Comparison of ENCODE assay signal across 11 cellular contexts in the genomic region with DNA sequence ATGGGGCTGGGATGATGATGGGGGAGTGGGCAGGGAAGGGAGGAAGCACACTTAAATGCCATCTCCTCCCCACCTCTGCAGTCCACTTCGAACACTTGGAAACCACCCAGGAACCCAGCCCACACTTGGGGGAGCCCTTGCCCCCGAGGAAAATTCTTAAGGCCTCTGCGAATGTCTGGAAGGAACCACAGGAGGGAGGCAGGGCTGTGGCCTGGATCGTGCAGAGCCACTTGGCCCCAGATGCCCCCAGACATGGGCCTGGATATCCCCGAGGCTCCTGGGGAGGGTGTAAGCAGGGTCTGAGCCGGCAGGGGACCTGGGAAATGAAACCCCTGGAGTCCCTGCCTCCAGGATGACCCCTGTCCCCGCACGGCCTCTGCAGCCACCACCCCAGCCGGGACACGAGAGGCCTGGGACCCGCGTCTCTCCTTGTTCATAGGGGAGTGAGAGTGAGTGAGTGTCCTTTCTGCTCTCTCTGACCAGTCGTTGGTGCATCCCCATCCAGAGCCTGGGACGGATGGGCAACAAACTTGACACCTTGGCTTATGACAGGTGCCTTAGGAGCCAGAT. TPM values are rescaled to one million over a fixed set of nuclear protein-coding genes. Genes with fewer than 3 reads are reported as not detected.
DNase-seq lines count a peak whose midpoint lies in the region; ATAC-seq, FAIRE-seq and TF ChIP-seq lines count a peak whose summit lies in the region.
"Had no signal": no experiment of that assay in that cellular context is flagged by ENCODE, and none has a peak within 500 bp of the region (broad histone marks: within the 10 kb centered on the region; RNA-seq: fewer than 3 reads in every experiment).

No MANE protein-coding gene starts in this region.

- no peaks in the 10 kb centered on the region for H3K9me2 ChIP-seq in GM23248 (ENCODE audit: insufficient read depth)

- H3K36me3 ChIP-seq in GM23248 (ENCODE audit: low read depth) (no peaks in the 10 kb centered on the region), kidney (ENCODE audit: control insufficient read depth in 1 of 2, insufficient read depth in 2 of 2, low read length in 2 of 2) (no peaks in the 10 kb centered on the region), suprapubic skin (no peaks in the 10 kb centered on the region)

- H3K9me3 Mint-ChIP-seq in WTC11, result no peaks in the 10 kb centered on the region
- H3K9me3 Mint-ChIP-seq: nephron progenitor cell had no signal

- H3K27ac ChIP-seq in GM23248 (no peak overlapping the region), kidney (ENCODE audit: low read depth in 2 of 2, low read length in 2 of 2) (peak overlapping the region; percentile 59 to 83), suprapubic skin (peak overlapping the region; percentile 91)

- H2AFZ ChIP-seq in GM23248, result no peak overlapping the region

- FAIRE-seq in kidney (lab: Jason Lieb, UNC), result no peak

- WGBS in GM23248 (ENCODE audit: low coverage in 1 of 2, low lambda C conversion rate in 2 of 2, missing lambda C conversion rate in 2 of 2), 2 experiments, result 45 to 50% methylated on average over 14 of the region's 14 CpGs
- WGBS in suprapubic skin, result 50% methylated on average over 6 of the region's 14 CpGs

- H3K27me3 ChIP-seq in GM23248 (replicated peaks; ENCODE audit: insufficient read depth) (no peaks in the 10 kb centered on the region), suprapubic skin (no peaks in the 10 kb centered on the region)

- H3K4me3 ChIP-seq in GM23248 (no peak overlapping the region), kidney (ENCODE audit: low read length in 2 of 2) (no peak overlapping the region), suprapubic skin (no peak overlapping the region)

- H3K4me3 Mint-ChIP-seq in WTC11, result no peak overlapping the region
- H3K4me3 Mint-ChIP-seq: nephron progenitor cell had no signal

- H3K9ac ChIP-seq in GM23248 (peak overlapping the region; percentile 21; the same call in 1 of the 2 replicates), kidney (ENCODE audit: low read length in 2 of 2) (peak overlapping the region in 1 of 2 donors; percentile 55)

- peaks cover 41% of the 10 kb centered on the region for H3K4me1 ChIP-seq in GM23248 (ENCODE audit: insufficient read depth)
- H3K4me1 ChIP-seq in kidney (ENCODE audit: control insufficient read depth in 1 of 2, insufficient read depth in 1 of 2, low read depth in 1 of 2, low read length in 2 of 2), result peaks cover 21 to 51% of the 10 kb centered on the region in 2 donors
- H3K4me1 ChIP-seq in suprapubic skin, result peaks cover 100% of the 10 kb centered on the region

- DNase-seq in GM23248 (peak; percentile 52), WTC11 (ENCODE audit: low spot score) (no peak), kidney (no peak), suprapubic skin (ENCODE audit: low spot score in 2 of 2) (no peak), cerebellar cortex (ENCODE audit: low spot score) (no peak), GF-D8 (lab: John Stamatoyannopoulos, UW) (no peak), NCI-H1436 treated with DMSO at 0.1 percent for 48 hours (lab: John Stamatoyannopoulos, UW) (no peak)
- DNase-seq: activated CD4-positive, alpha-beta T cell treated with anti-CD3 and anti-CD28 coated beads, Interleukin-2, amount 50 U/mL, for 4 hours; NCI-H187 treated with DMSO at 0.1 percent for 48 hours; nephron progenitor cell; RPMI8226 had no signal

- TF ChIP-seq EP300 in suprapubic skin (IDR thresholded peaks at IDR 0.05), result no peak

- H3K4me1 Mint-ChIP-seq in WTC11, result peaks cover 24% of the 10 kb centered on the region

- ATAC-seq in WTC11, result no peak

- no peaks in the 10 kb centered on the region for H3K27me3 Mint-ChIP-seq in WTC11 (ENCODE audit: low read depth)

- CTCF ChIA-PET in WTC11 (lab: Charles Lee), result interaction anchor here (1.6 to 2.5 kb wide), 3 partner anchors 18 to 74 kb away, joined by 5 to 15 read pairs (median 6); no protein-coding TSS in a partner anchor

- H3K79me2 ChIP-seq in GM23248 (ENCODE audit: insufficient read depth), result no peaks in the 10 kb centered on the region

- POLR2A ChIA-PET in WTC11 (lab: Charles Lee), result no interaction called here

- no peak for TF ChIP-seq POLR2A in suprapubic skin (IDR thresholded peaks at IDR 0.05)

- H3K9me3 ChIP-seq in GM23248 (ENCODE audit: low read depth), result no peaks in the 10 kb centered on the region
- no peaks in the 10 kb centered on the region for H3K9me3 ChIP-seq in kidney (ENCODE audit: control insufficient read depth in 1 of 2, low read length in 2 of 2)
- no peaks in the 10 kb centered on the region for H3K9me3 ChIP-seq in suprapubic skin

- intact Hi-C loops in kidney (cut with DNase I), result no loop called here

- H3F3A ChIP-seq in GM23248 (ENCODE audit: insufficient read depth), result peaks cover 22% of the 10 kb centered on the region

- no peaks in the 10 kb centered on the region for H4K20me1 ChIP-seq in GM23248 (ENCODE audit: insufficient read depth)

- in situ Hi-C loops in GM23248 (cut with MboI), result no loop called here

- peak overlapping the region; percentile 80 for H3K27ac Mint-ChIP-seq in WTC11
- H3K27ac Mint-ChIP-seq: nephron progenitor cell had no signal

- peaks cover 2% of the 10 kb centered on the region; the same call in 1 of the 2 replicates for H3K36me3 Mint-ChIP-seq in WTC11

- H3K4me2 ChIP-seq in GM23248 (ENCODE audit: unreplicated experiment), result no peak overlapping the region

- no peak for TF ChIP-seq CTCF in WTC11 (IDR thresholded peaks at IDR 0.05)
- TF ChIP-seq CTCF in kidney (IDR thresholded peaks at IDR 0.05; ENCODE audit: borderline replicate concordance, extremely low read depth, insufficient read depth), result no peak
- TF ChIP-seq CTCF in suprapubic skin (IDR thresholded peaks at IDR 0.05), result no peak

TF ChIP-seq in WTC11, 78 proteins besides CTCF, POLR2A, EP300 and RAD21:
- TF ChIP-seq IRF2 (CRISPR knock-in tag; IDR thresholded peaks at IDR 0.05; ENCODE audit: borderline replicate concordance, low read depth), result no peak
- TF ChIP-seq, protein P1, sequence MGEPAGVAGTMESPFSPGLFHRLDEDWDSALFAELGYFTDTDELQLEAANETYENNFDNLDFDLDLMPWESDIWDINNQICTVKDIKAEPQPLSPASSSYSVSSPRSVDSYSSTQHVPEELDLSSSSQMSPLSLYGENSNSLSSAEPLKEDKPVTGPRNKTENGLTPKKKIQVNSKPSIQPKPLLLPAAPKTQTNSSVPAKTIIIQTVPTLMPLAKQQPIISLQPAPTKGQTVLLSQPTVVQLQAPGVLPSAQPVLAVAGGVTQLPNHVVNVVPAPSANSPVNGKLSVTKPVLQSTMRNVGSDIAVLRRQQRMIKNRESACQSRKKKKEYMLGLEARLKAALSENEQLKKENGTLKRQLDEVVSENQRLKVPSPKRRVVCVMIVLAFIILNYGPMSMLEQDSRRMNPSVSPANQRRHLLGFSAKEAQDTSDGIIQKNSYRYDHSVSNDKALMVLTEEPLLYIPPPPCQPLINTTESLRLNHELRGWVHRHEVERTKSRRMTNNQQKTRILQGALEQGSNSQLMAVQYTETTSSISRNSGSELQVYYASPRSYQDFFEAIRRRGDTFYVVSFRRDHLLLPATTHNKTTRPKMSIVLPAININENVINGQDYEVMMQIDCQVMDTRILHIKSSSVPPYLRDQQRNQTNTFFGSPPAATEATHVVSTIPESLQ (CRISPR knock-in tag; IDR thresholded peaks at IDR 0.05), result no peak
- TF ChIP-seq, protein P2, sequence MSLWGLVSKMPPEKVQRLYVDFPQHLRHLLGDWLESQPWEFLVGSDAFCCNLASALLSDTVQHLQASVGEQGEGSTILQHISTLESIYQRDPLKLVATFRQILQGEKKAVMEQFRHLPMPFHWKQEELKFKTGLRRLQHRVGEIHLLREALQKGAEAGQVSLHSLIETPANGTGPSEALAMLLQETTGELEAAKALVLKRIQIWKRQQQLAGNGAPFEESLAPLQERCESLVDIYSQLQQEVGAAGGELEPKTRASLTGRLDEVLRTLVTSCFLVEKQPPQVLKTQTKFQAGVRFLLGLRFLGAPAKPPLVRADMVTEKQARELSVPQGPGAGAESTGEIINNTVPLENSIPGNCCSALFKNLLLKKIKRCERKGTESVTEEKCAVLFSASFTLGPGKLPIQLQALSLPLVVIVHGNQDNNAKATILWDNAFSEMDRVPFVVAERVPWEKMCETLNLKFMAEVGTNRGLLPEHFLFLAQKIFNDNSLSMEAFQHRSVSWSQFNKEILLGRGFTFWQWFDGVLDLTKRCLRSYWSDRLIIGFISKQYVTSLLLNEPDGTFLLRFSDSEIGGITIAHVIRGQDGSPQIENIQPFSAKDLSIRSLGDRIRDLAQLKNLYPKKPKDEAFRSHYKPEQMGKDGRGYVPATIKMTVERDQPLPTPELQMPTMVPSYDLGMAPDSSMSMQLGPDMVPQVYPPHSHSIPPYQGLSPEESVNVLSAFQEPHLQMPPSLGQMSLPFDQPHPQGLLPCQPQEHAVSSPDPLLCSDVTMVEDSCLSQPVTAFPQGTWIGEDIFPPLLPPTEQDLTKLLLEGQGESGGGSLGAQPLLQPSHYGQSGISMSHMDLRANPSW (CRISPR knock-in tag; conservative IDR thresholded peaks at IDR 0.05; ENCODE audit: low read depth), result no peak
- TF ChIP-seq MYBL2 (CRISPR knock-in tag; IDR thresholded peaks at IDR 0.05), result no peak
- no peak for TF ChIP-seq ZNF396 (CRISPR knock-in tag; IDR thresholded peaks at IDR 0.05; ENCODE audit: borderline replicate concordance)

RNA-seq across cellular contexts. Expression of a gene that starts 11.8 kb away (rescaled TPM):
- total RNA-seq in GM23248 (2014; rRNA removed; shearing (Covaris generic)), result 13.2 and 23.7 TPM in 2 replicates
- polyA plus RNA-seq in GM23248 (2016; fragmentation: Nextera tagmentation; extraction: Ambion mirVana) (0.43 and 0.44 TPM in 2 replicates), kidney (ENCODE audit: insufficient read depth, low read depth, low replicate concordance) (19.2 TPM)
- total RNA-seq in WTC11 (2021) (28.3 to 34.9 TPM (median 31.2 TPM) in 3 replicates), kidney (33.0 TPM), suprapubic skin (10 to 100 TPM; 30.1 to 58.7 (median 42.6) TPM)

RNA-seq across cellular contexts. Expression of a gene that starts 51.3 kb away (rescaled TPM):
- total RNA-seq in GM23248 (2014; rRNA removed; shearing (Covaris generic)), result 1.0 TPM in 1 of 2 replicates, not detected in the other
- polyA plus RNA-seq in GM23248 (2016; fragmentation: Nextera tagmentation; extraction: Ambion mirVana) (0.15 TPM in 1 of 2 replicates, not detected in the other), kidney (ENCODE audit: insufficient read depth, low read depth, low replicate concordance) (5.9 TPM)
- total RNA-seq in WTC11 (2021) (6.0 to 8.8 TPM (median 7.5 TPM) in 3 replicates), kidney (7.4 TPM), suprapubic skin (100 to 1,000 TPM in 1 of 4 donors, 10 to 100 TPM in 3; 64.2 to 187 (median 92.5) TPM)
